ENCODE assay signal across 1 cellular context in genomic region chr5:143605403-143606005, GRCh38.
A peak's percentile ranks its signal among the peaks of the same experiment; 100 is the strongest.
TF ChIP-seq lines count a peak whose summit lies in the region.

No MANE protein-coding gene starts in this region.

TF ChIP-seq in GM12878, 131 proteins besides CTCF, POLR2A, EP300 and RAD21 (continued from another document and continues in another):
- TF ChIP-seq CHD2 (IDR thresholded peaks at IDR 0.05; ENCODE audit: borderline replicate concordance, low read depth, low read length) (no peak), KDM1A (IDR thresholded peaks at IDR 0.05; ENCODE audit: borderline replicate concordance) (no peak), SUZ12 (IDR thresholded peaks at IDR 0.05; ENCODE audit: unreplicated experiment) (no peak), ZBTB40 (IDR thresholded peaks at IDR 0.05; ENCODE audit: borderline replicate concordance) (no peak), RB1 (IDR thresholded peaks at IDR 0.05; ENCODE audit: borderline replicate concordance) (no peak), HDAC2 (IDR thresholded peaks at IDR 0.05) (no peak), TARDBP (IDR thresholded peaks at IDR 0.05; ENCODE audit: borderline replicate concordance) (no peak), ESRRA (IDR thresholded peaks at IDR 0.05; ENCODE audit: low read length) (no peak), TCF12 (IDR thresholded peaks at IDR 0.05; ENCODE audit: low read depth, low read length) (0 out of 2 replicates have a peak, but pooled peaks have one; percentile 51), REST (IDR thresholded peaks at IDR 0.05; ENCODE audit: low read depth, low read length) (no peak), ETV6 (conservative IDR thresholded peaks at IDR 0.05 in 1 of 2, IDR thresholded peaks at IDR 0.05 in 1 of 2; ENCODE audit: borderline replicate concordance in 1 of 2, low read depth in 1 of 2) (peak in 1 of 2 experiments; percentile 99; a peak in 2 of 4 replicates), CHD4 (IDR thresholded peaks at IDR 0.05) (no peak), CBX3 (IDR thresholded peaks at IDR 0.05; ENCODE audit: borderline replicate concordance, low read depth) (no peak), FOXM1 (IDR thresholded peaks at IDR 0.05; ENCODE audit: low read depth, low read length) (peak; percentile 91), EZH2 (IDR thresholded peaks at IDR 0.05; ENCODE audit: borderline replicate concordance, control insufficient read depth, low read depth, low read length) (no peak), BRCA1 (IDR thresholded peaks at IDR 0.05; ENCODE audit: low read depth, low read length) (no peak), YY1 (IDR thresholded peaks at IDR 0.05; ENCODE audit: low read depth, low read length) (no peak), ZBTB33 (IDR thresholded peaks at IDR 0.05) (no peak), ZNF384 (IDR thresholded peaks at IDR 0.05; ENCODE audit: borderline replicate concordance, low read depth, low read length) (no peak), NR2C2 (IDR thresholded peaks at IDR 0.05; ENCODE audit: borderline replicate concordance, control insufficient read depth, insufficient read length, low read depth) (no peak), PRDM15 (CRISPR knock-in tag; IDR thresholded peaks at IDR 0.05) (no peak), CEBPB (IDR thresholded peaks at IDR 0.05; ENCODE audit: borderline replicate concordance in 1 of 2, low read depth in 2 of 2, low read length in 2 of 2) (peak in 1 of 2 experiments; percentile 70; a peak in 1 of 4 replicates), STAT1 (conservative IDR thresholded peaks at IDR 0.05) (no peak), HDGF (IDR thresholded peaks at IDR 0.05) (no peak), CBFB (IDR thresholded peaks at IDR 0.05; ENCODE audit: low read depth) (peak; percentile 79), E4F1 (IDR thresholded peaks at IDR 0.05; ENCODE audit: borderline replicate concordance, partially characterized antibody) (no peak), JUNB (IDR thresholded peaks at IDR 0.05) (peak; percentile 66), MAX (IDR thresholded peaks at IDR 0.05; ENCODE audit: low read depth, low read length) (no peak), MYC (IDR thresholded peaks at IDR 0.05; ENCODE audit: insufficient read depth, insufficient read length, insufficient replicate concordance, low read length, severe bottlenecking) (no peak), SRF (IDR thresholded peaks at IDR 0.05; ENCODE audit: low read depth in 2 of 2, low read length in 2 of 2) (no peak), ZZZ3 (IDR thresholded peaks at IDR 0.05; ENCODE audit: control insufficient read depth, insufficient read length, low read depth) (no peak), BCLAF1 (IDR thresholded peaks at IDR 0.05) (no peak), GABPA (IDR thresholded peaks at IDR 0.05; ENCODE audit: low read depth) (peak; percentile 61), JUND (IDR thresholded peaks at IDR 0.05; ENCODE audit: low read depth, low read length) (no peak), SKIL (IDR thresholded peaks at IDR 0.05; ENCODE audit: low read depth, poor library complexity, severe bottlenecking) (no peak), MEF2A (IDR thresholded peaks at IDR 0.05; ENCODE audit: insufficient read depth, low read depth, low read length) (peak; percentile 86), ZSCAN29 (IDR thresholded peaks at IDR 0.05) (no peak)
